ENCODE assay signal across 8 cellular contexts in genomic region chr6:88780714-88781389, GRCh38.
A peak's percentile ranks its signal among the peaks of the same experiment; 100 is the strongest.
DNase-seq lines count a peak whose midpoint lies in the region; ATAC-seq and TF ChIP-seq lines count a peak whose summit lies in the region.

No MANE protein-coding gene starts in this region.

- ATAC-seq in HG03097 (IDR thresholded peaks at IDR 0.05; ENCODE audit: low FRiP score, unreplicated experiment) (peak; percentile 69), GM19455 (IDR thresholded peaks at IDR 0.05; ENCODE audit: unreplicated experiment) (no peak)

- peak; percentile 55 for DNase-seq in GDM1 (lab: John Stamatoyannopoulos, UW)
- DNase-seq in NCI-H446 treated with DMSO at 0.1 percent for 48 hours (lab: John Stamatoyannopoulos, UW) = peak; percentile 52
- DNase-seq in activated CD4-positive, CD25-positive, alpha-beta regulatory T cell treated with anti-CD3 and anti-CD28 coated beads, Interleukin-2, amount 50 U/mL, for 72 hours = peak; percentile 29
- DNase-seq in coronary artery (ENCODE audit: low spot score) = no peak
- DNase-seq in lung microvascular endothelial cell (ENCODE audit: low read depth in 2 of 2) = peak; percentile 68 to 74
- peak; percentile 7 for DNase-seq in stimulated activated CD8-positive, alpha-beta memory T cell treated with anti-CD3 and anti-CD28 coated beads, Interleukin-4, amount 100 ng/mL, for 24 hours (ENCODE audit: low read depth)

- no peak overlapping the region for H3K4me3 ChIP-seq in coronary artery

- peak; percentile 69 for TF ChIP-seq CTCF in coronary artery (IDR thresholded peaks at IDR 0.05)

- no peak overlapping the region for H3K27ac ChIP-seq in coronary artery
